Comparison of ENCODE assay signal across 27 cellular contexts in the genomic region with DNA sequence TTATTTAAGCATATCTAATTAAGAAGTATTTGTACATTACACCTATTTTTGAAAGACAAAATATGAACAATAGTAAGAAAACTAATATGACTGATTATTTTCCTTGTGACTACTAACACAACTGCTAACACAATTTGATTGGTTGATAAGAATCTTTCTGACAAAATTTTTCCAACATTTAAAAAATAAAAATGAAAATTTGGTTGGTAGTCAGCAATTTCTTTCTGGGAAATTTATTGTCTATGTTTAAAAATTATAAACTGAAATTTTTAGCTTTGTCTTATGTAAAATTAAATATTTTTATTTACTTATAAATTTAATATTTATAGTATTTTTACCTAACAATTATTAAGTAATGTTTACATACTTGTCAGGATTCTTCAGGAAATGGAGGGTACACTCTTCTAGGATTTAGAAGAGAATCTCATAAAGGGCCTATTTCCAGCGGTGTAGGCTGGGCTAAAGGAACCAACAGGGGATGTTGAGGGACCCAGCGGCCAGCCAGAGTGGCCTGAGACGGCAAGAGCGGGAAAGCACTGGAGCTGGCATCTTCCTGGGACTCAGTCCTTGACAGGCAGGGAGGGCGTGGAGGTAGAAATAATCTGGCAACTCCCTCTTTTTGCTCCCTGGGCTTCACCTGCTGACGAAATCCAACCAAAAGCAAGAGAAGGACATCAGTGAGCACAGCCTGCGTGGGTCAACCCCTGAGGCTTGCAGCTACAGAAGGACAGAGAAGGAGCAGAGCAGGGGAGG.
"Had no signal": no experiment of that assay in that cellular context is flagged by ENCODE, and none has a peak within 500 bp of the region (broad histone marks: within the 10 kb centered on the region; RNA-seq: fewer than 3 reads in every experiment).

No MANE protein-coding gene starts in this region.

- H3K27me3 ChIP-seq: brain microvascular endothelial cell, colonic mucosa, esophagus squamous epithelium, gastroesophageal sphincter, spleen, upper lobe of left lung had no signal

- H3K27me3 Mint-ChIP-seq: activated B cell treated with CpG ODN at 0.5 μM for 24 hours; activated CD4-positive, alpha-beta T cell treated with anti-CD3 and anti-CD28 coated beads, Interleukin-2, amount 10 ng/mL, durations not matched to agents 24 days and 14 days; activated CD8-positive, alpha-beta memory T cell treated with anti-CD3 and anti-CD28 coated beads, Interleukin-2, amount 10 ng/mL, durations not matched to agents 7 days and 5 days; activated CD8-positive, alpha-beta T cell treated with anti-CD3 and anti-CD28 coated beads for 36 hours; activated naive CD4-positive, alpha-beta T cell treated with anti-CD3 and anti-CD28 coated beads, Interleukin-2, amount 10 ng/mL, durations not matched to agents 7 days and 5 days; progenitor cell of endocrine pancreas had no signal

- DNase-seq: activated B cell treated with CpG ODN at 0.5 μM for 24 hours; activated CD4-positive, alpha-beta T cell treated with anti-CD3 and anti-CD28 coated beads, Interleukin-2, amount 10 ng/mL, durations not matched to agents 24 days and 14 days; activated CD8-positive, alpha-beta memory T cell treated with anti-CD3 and anti-CD28 coated beads, Interleukin-2, amount 10 ng/mL, durations not matched to agents 7 days and 5 days; activated CD8-positive, alpha-beta T cell treated with anti-CD3 and anti-CD28 coated beads for 36 hours; activated effector memory CD4-positive, alpha-beta T cell treated with anti-CD3 and anti-CD28 coated beads, Interleukin-2, amount 50 U/mL, for 16 hours; activated naive CD4-positive, alpha-beta T cell treated with anti-CD3 and anti-CD28 coated beads, Interleukin-2, amount 10 ng/mL, durations not matched to agents 7 days and 5 days; activated T-cell treated with anti-CD3 and anti-CD28 coated beads for 4 hours; anterior cingulate cortex; brain microvascular endothelial cell; caudate nucleus; colonic mucosa; esophagus squamous epithelium; head of caudate nucleus; hypothalamus; left colon; occipital lobe; retina; spleen; stimulated activated CD4-positive, alpha-beta T cell treated with anti-CD3 and anti-CD28 coated beads, Interleukin-4, amount 100 ng/mL, for 1 hour; stimulated activated naive CD4-positive, alpha-beta T cell treated with Interleukin-2 at 50 U/mL for 16 hours; T-helper 9 cell; upper lobe of left lung had no signal

- H3K4me3 Mint-ChIP-seq: activated B cell treated with CpG ODN at 0.5 μM for 24 hours; activated CD4-positive, alpha-beta T cell treated with anti-CD3 and anti-CD28 coated beads, Interleukin-2, amount 10 ng/mL, durations not matched to agents 24 days and 14 days; activated CD8-positive, alpha-beta memory T cell treated with anti-CD3 and anti-CD28 coated beads, Interleukin-2, amount 10 ng/mL, durations not matched to agents 7 days and 5 days; activated CD8-positive, alpha-beta T cell treated with anti-CD3 and anti-CD28 coated beads for 36 hours; activated naive CD4-positive, alpha-beta T cell treated with anti-CD3 and anti-CD28 coated beads, Interleukin-2, amount 10 ng/mL, durations not matched to agents 7 days and 5 days; memory B cell; nephron had no signal

- H3K4me1 Mint-ChIP-seq: activated naive CD4-positive, alpha-beta T cell treated with anti-CD3 and anti-CD28 coated beads, Interleukin-2, amount 10 ng/mL, durations not matched to agents 7 days and 5 days had no signal

- H3K9me3 Mint-ChIP-seq: activated B cell treated with CpG ODN at 0.5 μM for 24 hours; activated CD4-positive, alpha-beta T cell treated with anti-CD3 and anti-CD28 coated beads, Interleukin-2, amount 10 ng/mL, durations not matched to agents 24 days and 14 days; activated CD8-positive, alpha-beta T cell treated with anti-CD3 and anti-CD28 coated beads for 36 hours; activated naive CD4-positive, alpha-beta T cell treated with anti-CD3 and anti-CD28 coated beads, Interleukin-2, amount 10 ng/mL, durations not matched to agents 7 days and 5 days; memory B cell; nephron had no signal

- H3K27ac ChIP-seq: brain microvascular endothelial cell, colonic mucosa, esophagus squamous epithelium, gastroesophageal sphincter, spleen, thoracic aorta, upper lobe of left lung had no signal

- ATAC-seq: activated CD8-positive, alpha-beta memory T cell treated with anti-CD3 and anti-CD28 coated beads, Interleukin-2, amount 10 ng/mL, durations not matched to agents 7 days and 5 days; activated CD8-positive, alpha-beta T cell treated with anti-CD3 and anti-CD28 coated beads for 36 hours; gastroesophageal sphincter; left colon had no signal

- H3K27ac Mint-ChIP-seq: activated B cell treated with CpG ODN at 0.5 μM for 24 hours; activated CD4-positive, alpha-beta T cell treated with anti-CD3 and anti-CD28 coated beads, Interleukin-2, amount 10 ng/mL, durations not matched to agents 24 days and 14 days; activated CD8-positive, alpha-beta memory T cell treated with anti-CD3 and anti-CD28 coated beads, Interleukin-2, amount 10 ng/mL, durations not matched to agents 7 days and 5 days; activated CD8-positive, alpha-beta T cell treated with anti-CD3 and anti-CD28 coated beads for 36 hours; activated naive CD4-positive, alpha-beta T cell treated with anti-CD3 and anti-CD28 coated beads, Interleukin-2, amount 10 ng/mL, durations not matched to agents 7 days and 5 days; memory B cell; nephron; progenitor cell of endocrine pancreas had no signal

- H3K36me3 ChIP-seq: brain microvascular endothelial cell, colonic mucosa, esophagus squamous epithelium, gastroesophageal sphincter, spleen, thoracic aorta, upper lobe of left lung had no signal

- H3K4me3 ChIP-seq: colonic mucosa, esophagus squamous epithelium, gastroesophageal sphincter, spleen, thoracic aorta, upper lobe of left lung had no signal

- H3K9me3 ChIP-seq: colonic mucosa, esophagus squamous epithelium, gastroesophageal sphincter, spleen, thoracic aorta, upper lobe of left lung had no signal

- H3K4me1 ChIP-seq: colonic mucosa, esophagus squamous epithelium, gastroesophageal sphincter, upper lobe of left lung had no signal

- H3K36me3 Mint-ChIP-seq: activated CD8-positive, alpha-beta memory T cell treated with anti-CD3 and anti-CD28 coated beads, Interleukin-2, amount 10 ng/mL, durations not matched to agents 7 days and 5 days; activated naive CD4-positive, alpha-beta T cell treated with anti-CD3 and anti-CD28 coated beads, Interleukin-2, amount 10 ng/mL, durations not matched to agents 7 days and 5 days had no signal
